Comparison of ENCODE assay signal across 29 cellular contexts in genomic region chr22:22888509-22889353, GRCh38. TPM values are rescaled to one million over a fixed set of nuclear protein-coding genes. Genes with fewer than 3 reads are reported as not detected.
A peak's percentile ranks its signal among the peaks of the same experiment; 100 is the strongest.
DNase-seq lines count a peak whose midpoint lies in the region; ATAC-seq, FAIRE-seq and TF ChIP-seq lines count a peak whose summit lies in the region.
"Had no signal": no experiment of that assay in that cellular context is flagged by ENCODE, and none has a peak within 500 bp of the region (broad histone marks: within the 10 kb centered on the region; RNA-seq: fewer than 3 reads in every experiment).

No MANE protein-coding gene starts in this region.

- CTCF ChIA-PET in activated CD8-positive, alpha-beta memory T cell treated with anti-CD3 and anti-CD28 coated beads, Interleukin-2, amount 10 ng/mL, durations not matched to agents 7 days and 5 days (lab: Charles Lee), result interaction anchor here (1.0 to 2.3 kb wide), 3 partner anchors 11 to 100 kb away, joined by 4 to 8 read pairs (median 4); no protein-coding TSS in a partner anchor
- CTCF ChIA-PET in H1 (lab: Charles Lee; ENCODE audit: partially characterized antibody), result no interaction called here

- H3K23ac ChIP-seq in H1 (ENCODE audit: insufficient read length), result no peak overlapping the region

- no peak overlapping the region for H3K18ac ChIP-seq in H1 (ENCODE audit: extremely low read depth, low read length)

- no peak overlapping the region for H3K27ac ChIP-seq in Karpas-422 (ENCODE audit: low read length)
- H3K27ac ChIP-seq in H1 (ENCODE audit: low read depth, low read length), result no peak overlapping the region
- no peak overlapping the region for H3K27ac ChIP-seq in caudate nucleus (ENCODE audit: low read depth, low read length)
- H3K27ac ChIP-seq: PC-9 had no signal

- WGBS in H1 (ENCODE audit: extremely low coverage in 1 of 2, insufficient coverage in 1 of 2, insufficient read length in 1 of 2, insufficient replicate concordance in 2 of 2, low coverage in 1 of 2, low lambda C conversion rate in 2 of 2, missing lambda C conversion rate in 1 of 2), 2 experiments, result 82% methylated on average over 10 of the region's 13 CpGs; no CpG with 5 or more reads in 1 of the 2 experiments

- H3K4me1 Mint-ChIP-seq in activated CD8-positive, alpha-beta memory T cell treated with anti-CD3 and anti-CD28 coated beads, Interleukin-2, amount 10 ng/mL, durations not matched to agents 7 days and 5 days, result peaks cover 19% of the 10 kb centered on the region
- H3K4me1 Mint-ChIP-seq in stimulated activated memory B cell treated with anti-CD40 and anti-IgM and Interleukin-4, amounts not matched to agents 10 μg/mL and 1 μg/mL and 100 μg/mL, for 72 hours, result peaks cover 57% of the 10 kb centered on the region
- no peaks in the 10 kb centered on the region for H3K4me1 Mint-ChIP-seq in osteocyte (ENCODE audit: unreplicated experiment)
- H3K4me1 Mint-ChIP-seq: brain, GM23338, neural crest cell had no signal

- no peaks in the 10 kb centered on the region for H3K9me3 Mint-ChIP-seq in activated CD8-positive, alpha-beta memory T cell treated with anti-CD3 and anti-CD28 coated beads, Interleukin-2, amount 10 ng/mL, durations not matched to agents 7 days and 5 days (ENCODE audit: low read depth)
- no peaks in the 10 kb centered on the region for H3K9me3 Mint-ChIP-seq in stimulated activated memory B cell treated with anti-CD40 and anti-IgM and Interleukin-4, amounts not matched to agents 10 μg/mL and 1 μg/mL and 100 μg/mL, for 72 hours
- no peaks in the 10 kb centered on the region for H3K9me3 Mint-ChIP-seq in osteocyte (ENCODE audit: unreplicated experiment)
- H3K9me3 Mint-ChIP-seq: activated T-helper 1 cell treated with anti-CD3 and anti-CD28 coated beads, Interleukin-12 subunit alpha, Interleukin-12 subunit beta, Interleukin-2, Interleukin-4 antibody, amounts not matched to agents 30 ng/mL and 10 ng/mL and 1 ng/mL, durations not matched to agents 14 hours and 24 hours and 36 hours; brain; GM23338; neural crest cell; T-helper 1 cell treated with Interleukin-12 subunit alpha and Interleukin-12 subunit beta and Interleukin-4 antibody, amounts not matched to agents 30 μg/mL and 1 μg/mL, for 36 hours; type B pancreatic cell had no signal

- H2BK5ac ChIP-seq in H1 (ENCODE audit: low read depth, low read length), result no peak overlapping the region

- no peak overlapping the region for H3K27ac Mint-ChIP-seq in activated CD8-positive, alpha-beta memory T cell treated with anti-CD3 and anti-CD28 coated beads, Interleukin-2, amount 10 ng/mL, durations not matched to agents 7 days and 5 days
- H3K27ac Mint-ChIP-seq in stimulated activated memory B cell treated with anti-CD40 and anti-IgM and Interleukin-4, amounts not matched to agents 10 μg/mL and 1 μg/mL and 100 μg/mL, for 72 hours, result no peak overlapping the region
- H3K27ac Mint-ChIP-seq in osteocyte (ENCODE audit: unreplicated experiment), result no peak overlapping the region
- H3K27ac Mint-ChIP-seq: activated T-helper 1 cell treated with anti-CD3 and anti-CD28 coated beads, Interleukin-12 subunit alpha, Interleukin-12 subunit beta, Interleukin-2, Interleukin-4 antibody, amounts not matched to agents 30 ng/mL and 10 ng/mL and 1 ng/mL, durations not matched to agents 14 hours and 24 hours and 36 hours; brain; GM23338; T-helper 1 cell treated with Interleukin-12 subunit alpha and Interleukin-12 subunit beta and Interleukin-4 antibody, amounts not matched to agents 30 μg/mL and 1 μg/mL, for 36 hours; type B pancreatic cell had no signal

- no peaks in the 10 kb centered on the region; the same call in 1 of the 2 replicates for H3K79me1 ChIP-seq in H1 (ENCODE audit: low read depth, low read length)

- no peak overlapping the region for H2BK120ac ChIP-seq in H1 (replicated peaks; ENCODE audit: low read depth, low read length)

- no peak overlapping the region for H4K5ac ChIP-seq in H1 (ENCODE audit: insufficient read length, low read depth, low read length)

- H3K4me2 ChIP-seq in Karpas-422 (ENCODE audit: low read depth, low read length, poor library complexity, severe bottlenecking), result peak overlapping the region; percentile 63
- H3K4me2 ChIP-seq in H1 (ENCODE audit: insufficient read depth in 1 of 2, low read depth in 2 of 2, low read length in 2 of 2), result no peak overlapping the region
- H3K4me2 ChIP-seq: GM23338, PC-9 had no signal

- no peak for TF ChIP-seq EP300 in H1 (IDR thresholded peaks at IDR 0.05; ENCODE audit: borderline replicate concordance in 1 of 2, low read depth in 2 of 2, low read length in 2 of 2)

- peak; percentile 41 for DNase-seq in activated CD8-positive, alpha-beta memory T cell treated with anti-CD3 and anti-CD28 coated beads, Interleukin-2, amount 50 U/mL, for 48 hours
- DNase-seq in activated CD8-positive, alpha-beta memory T cell treated with anti-CD3 and anti-CD28 coated beads, Interleukin-2, amount 10 ng/mL, durations not matched to agents 7 days and 5 days, result no peak
- DNase-seq in Karpas-422 (no peak), H1 (ENCODE audit: low read depth in 1 of 2, low spot score in 2 of 2) (no peak), caudate nucleus (lab: John Stamatoyannopoulos, UW) (no peak), osteocyte (ENCODE audit: extremely low spot score, unreplicated experiment) (no peak)
- no peak for DNase-seq in effector CD8-positive, alpha-beta T cell (lab: John Stamatoyannopoulos, UW)
- DNase-seq: activated CD4-positive, alpha-beta T cell treated with anti-CD3 and anti-CD28 coated beads, Interleukin-2, amount 50 U/mL, for 4 hours; BE2C; Calu3; cortex of kidney; IMR-90; left cardiac atrium; MG63; NCI-H2171 treated with DMSO at 0.1 percent for 48 hours; NCI-H748 treated with DMSO at 0.1 percent for 48 hours; PC-9 had no signal

- H3K56ac ChIP-seq in H1 (replicated peaks; ENCODE audit: insufficient read length, low read depth, low read length), result no peak overlapping the region

- H3K36me3 Mint-ChIP-seq in activated CD8-positive, alpha-beta memory T cell treated with anti-CD3 and anti-CD28 coated beads, Interleukin-2, amount 10 ng/mL, durations not matched to agents 7 days and 5 days, result no peaks in the 10 kb centered on the region
- no peaks in the 10 kb centered on the region for H3K36me3 Mint-ChIP-seq in stimulated activated memory B cell treated with anti-CD40 and anti-IgM and Interleukin-4, amounts not matched to agents 10 μg/mL and 1 μg/mL and 100 μg/mL, for 72 hours
- H3K36me3 Mint-ChIP-seq in osteocyte (ENCODE audit: unreplicated experiment), result no peaks in the 10 kb centered on the region
- H3K36me3 Mint-ChIP-seq: brain, type B pancreatic cell had no signal

- H3K4me3 Mint-ChIP-seq in activated CD8-positive, alpha-beta memory T cell treated with anti-CD3 and anti-CD28 coated beads, Interleukin-2, amount 10 ng/mL, durations not matched to agents 7 days and 5 days, result no peak overlapping the region
- peak overlapping the region; percentile 21 for H3K4me3 Mint-ChIP-seq in stimulated activated memory B cell treated with anti-CD40 and anti-IgM and Interleukin-4, amounts not matched to agents 10 μg/mL and 1 μg/mL and 100 μg/mL, for 72 hours
- H3K4me3 Mint-ChIP-seq in osteocyte (ENCODE audit: unreplicated experiment), result no peak overlapping the region
- H3K4me3 Mint-ChIP-seq: activated T-helper 1 cell treated with anti-CD3 and anti-CD28 coated beads, Interleukin-12 subunit alpha, Interleukin-12 subunit beta, Interleukin-2, Interleukin-4 antibody, amounts not matched to agents 30 ng/mL and 10 ng/mL and 1 ng/mL, durations not matched to agents 14 hours and 24 hours and 36 hours; brain; GM23338; neural crest cell; T-helper 1 cell treated with Interleukin-12 subunit alpha and Interleukin-12 subunit beta and Interleukin-4 antibody, amounts not matched to agents 30 μg/mL and 1 μg/mL, for 36 hours; type B pancreatic cell had no signal

- H2AFZ ChIP-seq in Karpas-422 (ENCODE audit: low read length), result no peak overlapping the region
- no peak overlapping the region for H2AFZ ChIP-seq in H1 (ENCODE audit: low read length)
- H2AFZ ChIP-seq: GM23338, PC-9 had no signal

- H3K9me3 ChIP-seq in Karpas-422 (ENCODE audit: low read length), result no peaks in the 10 kb centered on the region
- peaks cover 33 to 53% of the 10 kb centered on the region in 2 experiments for H3K9me3 ChIP-seq in H1 (ENCODE audit: insufficient read depth in 2 of 2, low read depth in 1 of 2, low read length in 1 of 2)
- H3K9me3 ChIP-seq: BE2C, MG63 had no signal

- no peak for TF ChIP-seq POLR2A in H1 (IDR thresholded peaks at IDR 0.05; ENCODE audit: control extremely low read depth in 1 of 2, low read depth in 2 of 2, low read length in 2 of 2)

- no peak overlapping the region for H4K91ac ChIP-seq in H1 (replicated peaks; ENCODE audit: insufficient read length, low read length)

- no peaks in the 10 kb centered on the region for H3K23me2 ChIP-seq in H1 (ENCODE audit: low read depth, low read length)

- H4K8ac ChIP-seq in H1 (ENCODE audit: extremely low read depth, insufficient read depth, low read length), result peak overlapping the region; percentile 25; the same call in 1 of the 2 replicates

- peak overlapping the region; percentile 66 for H3K9ac ChIP-seq in Karpas-422 (ENCODE audit: low read length)
- no peak overlapping the region for H3K9ac ChIP-seq in H1 (replicated peaks in 1 of 4; ENCODE audit: extremely low read depth in 1 of 4, low read depth in 3 of 4, low read length in 3 of 4)

- H4K20me1 ChIP-seq in Karpas-422 (ENCODE audit: insufficient read depth, low read depth, low read length), result peaks cover 14% of the 10 kb centered on the region
- no peaks in the 10 kb centered on the region for H4K20me1 ChIP-seq in H1 (replicated peaks in 1 of 2; ENCODE audit: control insufficient read depth in 1 of 2, insufficient read depth in 2 of 2, low read length in 2 of 2)

- H3K27me3 ChIP-seq in Karpas-422 (ENCODE audit: low read length) (no peaks in the 10 kb centered on the region), H1 (replicated peaks in 1 of 4; ENCODE audit: control insufficient read depth in 3 of 4, extremely low read depth in 1 of 4, insufficient read depth in 3 of 4, low read length in 3 of 4) (peaks cover 4 to 18% (median 16%) of the 10 kb centered on the region in 4 experiments)

- peaks cover 99% of the 10 kb centered on the region for H3K4me1 ChIP-seq in Karpas-422 (ENCODE audit: low read length)
- H3K4me1 ChIP-seq in H1 (replicated peaks in 1 of 4; ENCODE audit: control insufficient read depth in 3 of 4, insufficient read depth in 4 of 4, low read length in 3 of 4), result no peaks in the 10 kb centered on the region
- H3K4me1 ChIP-seq: BE2C had no signal

- POLR2A ChIA-PET in H1 (lab: Charles Lee; ENCODE audit: partially characterized antibody), result no interaction called here

- no peak for TF ChIP-seq RAD21 in H1 (IDR thresholded peaks at IDR 0.05 in 1 of 2, conservative IDR thresholded peaks at IDR 0.05 in 1 of 2; ENCODE audit: low read depth in 2 of 2, low read length in 2 of 2)

- H3K9me2 ChIP-seq in Karpas-422 (replicated peaks; ENCODE audit: insufficient read depth, low read length), result no peaks in the 10 kb centered on the region

- no peaks in the 10 kb centered on the region; the same call in 1 of the 2 replicates for H3K36me3 ChIP-seq in Karpas-422 (ENCODE audit: insufficient read depth, low read length)
- H3K36me3 ChIP-seq in H1 (ENCODE audit: control insufficient read depth in 2 of 4, insufficient read depth in 4 of 4, low read length in 3 of 4), result no peaks in the 10 kb centered on the region
- H3K36me3 ChIP-seq: BE2C, MG63 had no signal

- no peak overlapping the region for H3K14ac ChIP-seq in H1 (ENCODE audit: insufficient read length)

- ATAC-seq in activated CD8-positive, alpha-beta memory T cell treated with anti-CD3 and anti-CD28 coated beads, Interleukin-2, amount 10 ng/mL, durations not matched to agents 7 days and 5 days, result no peak
- no peak for ATAC-seq in stimulated activated memory B cell treated with anti-CD40 and anti-IgM and Interleukin-4, amounts not matched to agents 10 μg/mL and 1 μg/mL and 100 μg/mL, for 72 hours
- ATAC-seq: GM23338, left cardiac atrium had no signal

- no peak for TF ChIP-seq CTCF in H1 (IDR thresholded peaks at IDR 0.05; ENCODE audit: control extremely low read depth in 1 of 3, insufficient read depth in 1 of 3, low read depth in 1 of 3, low read length in 3 of 3)
- TF ChIP-seq CTCF in osteocyte (IDR thresholded peaks at IDR 0.05), result no peak

- no peaks in the 10 kb centered on the region for H3K79me2 ChIP-seq in Karpas-422 (ENCODE audit: low read length)
- H3K79me2 ChIP-seq in H1 (ENCODE audit: control insufficient read depth in 1 of 2, insufficient read depth in 2 of 2, low read length in 2 of 2), result no peaks in the 10 kb centered on the region

- H3K27me3 Mint-ChIP-seq in activated CD8-positive, alpha-beta memory T cell treated with anti-CD3 and anti-CD28 coated beads, Interleukin-2, amount 10 ng/mL, durations not matched to agents 7 days and 5 days, result peaks cover 61% of the 10 kb centered on the region
- peaks cover 37% of the 10 kb centered on the region for H3K27me3 Mint-ChIP-seq in stimulated activated memory B cell treated with anti-CD40 and anti-IgM and Interleukin-4, amounts not matched to agents 10 μg/mL and 1 μg/mL and 100 μg/mL, for 72 hours
- peaks cover 29% of the 10 kb centered on the region for H3K27me3 Mint-ChIP-seq in osteocyte (ENCODE audit: unreplicated experiment)

- H3K4me3 ChIP-seq in Karpas-422 (ENCODE audit: low read length) (peak overlapping the region; percentile 59), H1 (ENCODE audit: extremely low read depth in 1 of 4, insufficient read depth in 2 of 4, low read depth in 3 of 4, low read length in 4 of 4) (no peak overlapping the region)
- H3K4me3 ChIP-seq: GM23338, MG63, PC-9 had no signal

- FAIRE-seq in H1 (lab: Jason Lieb, UNC), result no peak
- FAIRE-seq: endothelial cell of umbilical vein, GM19239 had no signal

- H2BK20ac ChIP-seq in H1 (ENCODE audit: low read length), result no peak overlapping the region

- no peak overlapping the region for H3K4ac ChIP-seq in H1 (replicated peaks; ENCODE audit: insufficient read length, low read depth, low read length)

- no peak overlapping the region for H2BK15ac ChIP-seq in H1 (ENCODE audit: low read length)

- no peak overlapping the region for H2AK5ac ChIP-seq in H1 (ENCODE audit: low read depth, low read length)

- no peak overlapping the region for H2BK12ac ChIP-seq in H1 (ENCODE audit: low read depth, low read length)

RNA-seq across cellular contexts. Expression of gene IGLL5, which starts 1.1 kb away (rescaled TPM):
- not detected for total RNA-seq in activated CD8-positive, alpha-beta memory T cell treated with anti-CD3 and anti-CD28 coated beads, Interleukin-2, amount 10 ng/mL, durations not matched to agents 7 days and 5 days
- 1.1 and 8.3 TPM in 2 replicates for total RNA-seq in Karpas-422 (2014; rRNA removed; shearing (Covaris generic); ENCODE audit: low replicate concordance)
- total RNA-seq in H1 (2021; fragmentation: NEBNext Ultra II Directional; extraction: Animal tissue kit (Norgen Biotek cat#: 25700)), result not detected in 2 replicates
- not detected in 2 replicates for polyA plus RNA-seq in H1 (2011; rRNA removed)
- polyA plus RNA-seq in H1 (2011; cell fraction: cytosol; rRNA removed), result not detected
- polyA plus RNA-seq in H1 (2011; cell fraction: nucleus; rRNA removed), result not detected
- polyA plus RNA-seq in H1 (2012, experiment 1 of 2), result not detected in 4 replicates
- not detected for polyA plus RNA-seq in H1 (2012, experiment 2 of 2)
- polyA plus RNA-seq in H1 (2013, experiment 1 of 2), result not detected
- not detected for polyA plus RNA-seq in H1 (2013, experiment 2 of 2)
- polyA minus RNA-seq in H1 (2011; rRNA and poly(A)+ RNA removed), result not detected in 2 replicates
- polyA minus RNA-seq in H1 (2011; cell fraction: cytosol; rRNA and poly(A)+ RNA removed), result not detected
- not detected for polyA minus RNA-seq in H1 (2011; cell fraction: nucleus; rRNA and poly(A)+ RNA removed)
- total RNA-seq in osteocyte, result not detected in 2 replicates
- total RNA-seq: A172; activated T-helper 1 cell treated with anti-CD3 and anti-CD28 coated beads, Interleukin-12 subunit alpha, Interleukin-12 subunit beta, Interleukin-2, Interleukin-4 antibody, amounts not matched to agents 30 ng/mL and 10 ng/mL and 1 ng/mL, durations not matched to agents 14 hours and 24 hours and 36 hours; Calu3; endothelial cell of umbilical vein; GM23338; IMR-90; neural crest cell; PC-9; pulmonary artery endothelial cell; skeletal muscle tissue had no signal
- polyA plus RNA-seq: endothelial cell of umbilical vein, GM23338, IMR-90 had no signal
